Comparison of ENCODE assay signal across 13 cellular contexts in genomic region chr22:50471962-50472361, GRCh38. TPM values are rescaled to one million over a fixed set of nuclear protein-coding genes. Genes with fewer than 3 reads are reported as not detected.
DNase-seq lines count a peak whose midpoint lies in the region; ATAC-seq and TF ChIP-seq lines count a peak whose summit lies in the region.
"Had no signal": no experiment of that assay in that cellular context is flagged by ENCODE, and none has a peak within 500 bp of the region (broad histone marks: within the 10 kb centered on the region; RNA-seq: fewer than 3 reads in every experiment).

No MANE protein-coding gene starts in this region.

- CTCF ChIA-PET in activated CD4-positive, alpha-beta memory T cell treated with anti-CD3 and anti-CD28 coated beads, Interleukin-2, amount 10 ng/mL, durations not matched to agents 7 days and 5 days (lab: Charles Lee), result interaction anchor here (1.1 to 2.7 kb wide), 6 partner anchors 18 to 221 kb away, joined by 3 to 13 read pairs (median 8); partner anchors contain the start of genes HDAC10, LMF2 and NCAPH2

- peak overlapping the region; percentile 97 for H3K27ac Mint-ChIP-seq in activated CD4-positive, alpha-beta memory T cell treated with anti-CD3 and anti-CD28 coated beads, Interleukin-2, amount 10 ng/mL, durations not matched to agents 7 days and 5 days

- POLR2A ChIA-PET in activated CD4-positive, alpha-beta memory T cell treated with anti-CD3 and anti-CD28 coated beads, Interleukin-2, amount 10 ng/mL, durations not matched to agents 7 days and 5 days (lab: Charles Lee), result interaction anchor here (2.3 to 2.7 kb wide), 4 partner anchors 26 to 149 kb away, joined by 13 to 29 read pairs (median 14); partner anchors contain the start of gene SCO2

- H3K4me3 ChIP-seq in thyroid gland (replicated peaks in 1 of 3), result no peak overlapping the region
- H3K4me3 ChIP-seq: upper lobe of left lung had no signal

- H3K9me3 Mint-ChIP-seq in activated T-cell treated with anti-CD3 and anti-CD28 coated beads, Interleukin-2, amount 50 U/mL, for 4 hours, result no peaks in the 10 kb centered on the region
- H3K9me3 Mint-ChIP-seq in activated CD4-positive, alpha-beta memory T cell treated with anti-CD3 and anti-CD28 coated beads, Interleukin-2, amount 10 ng/mL, durations not matched to agents 7 days and 5 days, result no peaks in the 10 kb centered on the region

- H3K4me1 ChIP-seq in thyroid gland, result peaks cover 48 to 58% of the 10 kb centered on the region in 2 donors

- H3K9me3 ChIP-seq in thyroid gland, result no peaks in the 10 kb centered on the region
- H3K9me3 ChIP-seq: neutrophil, upper lobe of left lung had no signal

- peaks cover 5% of the 10 kb centered on the region for H3K36me3 Mint-ChIP-seq in activated T-cell treated with anti-CD3 and anti-CD28 coated beads, Interleukin-2, amount 50 U/mL, for 4 hours (ENCODE audit: insufficient read depth)
- H3K36me3 Mint-ChIP-seq in activated CD4-positive, alpha-beta memory T cell treated with anti-CD3 and anti-CD28 coated beads, Interleukin-2, amount 10 ng/mL, durations not matched to agents 7 days and 5 days (ENCODE audit: low read depth), result peaks cover 27% of the 10 kb centered on the region

- no peaks in the 10 kb centered on the region for H3K27me3 Mint-ChIP-seq in activated T-cell treated with anti-CD3 and anti-CD28 coated beads, Interleukin-2, amount 50 U/mL, for 4 hours (ENCODE audit: low read depth)
- no peaks in the 10 kb centered on the region for H3K27me3 Mint-ChIP-seq in activated CD4-positive, alpha-beta memory T cell treated with anti-CD3 and anti-CD28 coated beads, Interleukin-2, amount 10 ng/mL, durations not matched to agents 7 days and 5 days

- H3K4me1 Mint-ChIP-seq in activated T-cell treated with anti-CD3 and anti-CD28 coated beads, Interleukin-2, amount 50 U/mL, for 4 hours (ENCODE audit: low read depth), result peaks cover 61% of the 10 kb centered on the region
- peaks cover 69% of the 10 kb centered on the region for H3K4me1 Mint-ChIP-seq in activated CD4-positive, alpha-beta memory T cell treated with anti-CD3 and anti-CD28 coated beads, Interleukin-2, amount 10 ng/mL, durations not matched to agents 7 days and 5 days

- DNase-seq in activated T-cell treated with anti-CD3 and anti-CD28 coated beads, Interleukin-2, amount 50 U/mL, for 4 hours, result no peak
- DNase-seq in activated T-cell treated with anti-CD3 and anti-CD28 coated beads, Interleukin-2, amount 50 U/mL, for 48 hours, result no peak
- DNase-seq in activated CD4-positive, alpha-beta memory T cell treated with anti-CD3 and anti-CD28 coated beads, Interleukin-2, amount 10 ng/mL, durations not matched to agents 7 days and 5 days, result no peak
- DNase-seq in thyroid gland (no peak), SIG-M5 (lab: John Stamatoyannopoulos, UW) (no peak)
- DNase-seq: activated CD4-positive, alpha-beta T cell treated with anti-CD3 and anti-CD28 coated beads, Interleukin-2, amount 50 U/mL, for 1 hour; DMS53 had no signal

- no peak for ATAC-seq in activated T-cell treated with anti-CD3 and anti-CD28 coated beads, Interleukin-2, amount 50 U/mL, for 4 hours
- ATAC-seq in GM21723 (IDR thresholded peaks at IDR 0.05; ENCODE audit: unreplicated experiment) (no peak), GM18519 (IDR thresholded peaks at IDR 0.05; ENCODE audit: low FRiP score, unreplicated experiment) (no peak)

- intact Hi-C loops in thyroid gland (cut with DNase I), result no loop called here

- WGBS in thyroid gland, 2 donors, result 60% methylated on average over 1 of the region's 5 CpGs; no CpG with 5 or more reads in 1 of the 2 donors

- no peak for TF ChIP-seq CTCF in thyroid gland (IDR thresholded peaks at IDR 0.05)

- TF ChIP-seq POLR2A in thyroid gland (IDR thresholded peaks at IDR 0.05), result no peak

- H3K27ac ChIP-seq in layer of hippocampus (ENCODE audit: low read depth, low read length) (peak overlapping the region; percentile 75), thyroid gland (peak overlapping the region in 2 of 3 donors; percentile 60 to 71)
- H3K27ac ChIP-seq: neutrophil, upper lobe of left lung had no signal

- peaks cover 5 to 10% of the 10 kb centered on the region in 2 donors for H3K36me3 ChIP-seq in thyroid gland

- H3K4me3 Mint-ChIP-seq in activated T-cell treated with anti-CD3 and anti-CD28 coated beads, Interleukin-2, amount 50 U/mL, for 4 hours, result peak overlapping the region; percentile 62
- H3K4me3 Mint-ChIP-seq in activated CD4-positive, alpha-beta memory T cell treated with anti-CD3 and anti-CD28 coated beads, Interleukin-2, amount 10 ng/mL, durations not matched to agents 7 days and 5 days, result peak overlapping the region; percentile 12

- H3K27me3 ChIP-seq in layer of hippocampus (ENCODE audit: control insufficient read depth, insufficient read depth, low read length), result no peaks in the 10 kb centered on the region
- H3K27me3 ChIP-seq in thyroid gland, result no peaks in the 10 kb centered on the region
- H3K27me3 ChIP-seq: upper lobe of left lung had no signal

RNA-seq across cellular contexts. Expression of gene SBF1, which starts 2.9 kb away (rescaled TPM):
- total RNA-seq in activated T-cell treated with anti-CD3 and anti-CD28 coated beads, Interleukin-2, amount 50 U/mL, for 4 hours, result 100 to 1,000 TPM; 128 to 130 (median 129) TPM
- 100 to 1,000 TPM; 181 to 196 TPM for total RNA-seq in activated CD4-positive, alpha-beta memory T cell treated with anti-CD3 and anti-CD28 coated beads, Interleukin-2, amount 10 ng/mL, durations not matched to agents 7 days and 5 days
- 100 to 1,000 TPM in 3 of 4 donors, 10 to 100 TPM in 1; 80.0 to 227 (median 128) TPM for total RNA-seq in thyroid gland

RNA-seq across cellular contexts. Expression of gene ADM2, which starts 9.4 kb away (rescaled TPM):
- total RNA-seq in activated T-cell treated with anti-CD3 and anti-CD28 coated beads, Interleukin-2, amount 50 U/mL, for 4 hours, result 1 to 10 TPM; 4.8 to 9.4 (median 8.2) TPM
- 1 to 10 TPM; 7.6 to 8.8 TPM for total RNA-seq in activated CD4-positive, alpha-beta memory T cell treated with anti-CD3 and anti-CD28 coated beads, Interleukin-2, amount 10 ng/mL, durations not matched to agents 7 days and 5 days
- 10 to 100 TPM in 1 of 4 donors, 1 to 10 TPM in 3; 5.2 to 23.5 (median 6.6) TPM for total RNA-seq in thyroid gland

RNA-seq across cellular contexts. Expression of gene MIOX, which starts 14.7 kb away (rescaled TPM):
- total RNA-seq in activated T-cell treated with anti-CD3 and anti-CD28 coated beads, Interleukin-2, amount 50 U/mL, for 4 hours, result under 1 TPM in 1 of 3 donors, not detected in 2; 0.30 TPM
- under 1 TPM; 0.48 to 0.60 TPM for total RNA-seq in activated CD4-positive, alpha-beta memory T cell treated with anti-CD3 and anti-CD28 coated beads, Interleukin-2, amount 10 ng/mL, durations not matched to agents 7 days and 5 days
- total RNA-seq in thyroid gland, result 10 to 100 TPM in 1 of 4 donors, 1 to 10 TPM in 3; 2.1 to 11.3 (median 4.7) TPM
- total RNA-seq: M059J, upper lobe of left lung had no signal

RNA-seq across cellular contexts. Expression of gene LMF2, which starts 35.5 kb away (rescaled TPM):
- total RNA-seq in activated T-cell treated with anti-CD3 and anti-CD28 coated beads, Interleukin-2, amount 50 U/mL, for 4 hours, result 10 to 100 TPM; 68.7 to 79.9 (median 72.2) TPM
- 100 to 1,000 TPM; 111 to 114 TPM for total RNA-seq in activated CD4-positive, alpha-beta memory T cell treated with anti-CD3 and anti-CD28 coated beads, Interleukin-2, amount 10 ng/mL, durations not matched to agents 7 days and 5 days
- total RNA-seq in thyroid gland, result 100 to 1,000 TPM in 2 of 4 donors, 10 to 100 TPM in 2; 53.2 to 117 (median 96.6) TPM

RNA-seq across cellular contexts. Expression of gene NCAPH2, which starts 36.1 kb away (rescaled TPM):
- 100 to 1,000 TPM; 152 to 175 (median 156) TPM for total RNA-seq in activated T-cell treated with anti-CD3 and anti-CD28 coated beads, Interleukin-2, amount 50 U/mL, for 4 hours
- total RNA-seq in activated CD4-positive, alpha-beta memory T cell treated with anti-CD3 and anti-CD28 coated beads, Interleukin-2, amount 10 ng/mL, durations not matched to agents 7 days and 5 days, result 100 to 1,000 TPM; 105 to 108 TPM
- 10 to 100 TPM; 39.6 to 47.5 (median 43.1) TPM for total RNA-seq in thyroid gland
